ENCODE assay signal across 8 cellular contexts in the genomic region with DNA sequence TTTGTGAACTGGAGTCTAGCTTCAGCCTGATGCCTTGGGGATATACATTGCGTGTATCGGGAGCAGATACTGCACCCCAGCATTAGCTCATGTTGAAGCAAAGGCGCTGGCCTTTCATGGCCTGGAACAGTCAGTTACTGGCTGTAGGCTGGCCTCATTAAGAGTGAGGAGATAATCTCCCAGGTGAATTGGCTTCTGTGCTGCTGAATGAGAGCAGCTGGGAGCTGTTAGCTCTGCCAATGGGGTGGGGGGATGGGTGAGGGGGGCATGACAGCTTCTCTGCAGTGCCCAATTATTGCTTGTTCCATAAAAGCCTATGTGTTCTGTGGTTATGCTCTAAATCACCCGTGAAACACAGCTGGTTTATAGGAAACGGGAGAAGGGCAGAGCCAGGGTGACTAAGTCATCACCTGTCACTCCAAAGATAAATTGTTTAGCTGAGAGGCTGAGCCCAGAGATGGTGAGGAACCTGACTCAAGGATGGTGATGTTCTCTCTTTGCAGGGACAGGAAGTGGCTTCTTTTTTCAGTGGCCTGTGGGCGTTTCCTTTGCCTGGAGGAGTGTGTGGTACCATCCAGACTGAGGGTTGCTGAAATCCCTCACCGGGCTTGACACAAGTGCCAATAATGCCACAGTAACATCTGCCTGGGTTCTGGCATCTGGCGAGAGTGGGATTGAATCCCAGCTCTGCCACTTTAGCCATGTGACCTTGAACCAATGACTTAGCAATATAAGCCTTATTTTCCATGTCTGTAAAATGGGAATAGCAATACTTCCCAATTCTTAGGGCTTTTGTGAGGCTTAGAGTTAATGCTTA.
DNase-seq lines count a peak whose midpoint lies in the region; ATAC-seq, FAIRE-seq and TF ChIP-seq lines count a peak whose summit lies in the region.

No MANE protein-coding gene starts in this region.

- no peaks in the 10 kb centered on the region for H4K20me1 ChIP-seq in OCI-LY7 (ENCODE audit: insufficient read depth, low read length)

- H3K36me3 ChIP-seq in BE2C (no peaks in the 10 kb centered on the region), OCI-LY7 (ENCODE audit: insufficient read depth, low read length) (no peaks in the 10 kb centered on the region), small intestine (ENCODE audit: control insufficient read depth in 2 of 2, insufficient read depth in 2 of 2, low read length in 2 of 2) (no peaks in the 10 kb centered on the region)

- ATAC-seq in GM19372 (IDR thresholded peaks at IDR 0.05; ENCODE audit: low read depth, unreplicated experiment) (peak; percentile 75), HG03460 (IDR thresholded peaks at IDR 0.05; ENCODE audit: unreplicated experiment) (peak; percentile 89)

- TF ChIP-seq CTCF in BE2C (IDR thresholded peaks at IDR 0.05; ENCODE audit: low read depth, low read length): no peak
- no peak for TF ChIP-seq CTCF in OCI-LY7 (conservative IDR thresholded peaks at IDR 0.05; ENCODE audit: low read length)
- no peak for TF ChIP-seq CTCF in fibroblast of villous mesenchyme (IDR thresholded peaks at IDR 0.05; ENCODE audit: insufficient read depth, low read depth, low read length)

- H3K4me3 ChIP-seq in BE2C (ENCODE audit: low read depth, low read length): peak overlapping the region; percentile 19
- H3K4me3 ChIP-seq in OCI-LY7 (ENCODE audit: low read depth, low read length, poor library complexity, severe bottlenecking): peak overlapping the region; percentile 47
- H3K4me3 ChIP-seq in fibroblast of villous mesenchyme (ENCODE audit: low read depth, low read length): no peak overlapping the region
- no peak overlapping the region for H3K4me3 ChIP-seq in small intestine (ENCODE audit: low read depth in 1 of 2, low read length in 2 of 2)

- DNase-seq in BE2C: peak; percentile 78
- peak; percentile 93 for DNase-seq in OCI-LY7 (ENCODE audit: low spot score)
- peak; percentile 45 for DNase-seq in activated CD8-positive, alpha-beta memory T cell treated with anti-CD3 and anti-CD28 coated beads, Interleukin-2, amount 50 U/mL, for 1 hour (ENCODE audit: extremely low read depth)
- peak; percentile 80 for DNase-seq in fibroblast of villous mesenchyme (ENCODE audit: low read depth)
- DNase-seq in small intestine: peak; percentile 80
- no peak for DNase-seq in KG1 (lab: John Stamatoyannopoulos, UW)

- CTCF ChIA-PET in OCI-LY7 (lab: Charles Lee; ENCODE audit: unreplicated experiment): interaction anchor here (0.7 to 3.3 kb wide), 7 partner anchors 8 to 38 kb away, joined by 3 to 13 read pairs (median 4); no protein-coding TSS in a partner anchor

- no peaks in the 10 kb centered on the region for H3K79me2 ChIP-seq in OCI-LY7 (ENCODE audit: insufficient read depth, low read depth, low read length)

- H3K9me3 ChIP-seq in BE2C: no peaks in the 10 kb centered on the region
- H3K9me3 ChIP-seq in OCI-LY7 (ENCODE audit: low read length): no peaks in the 10 kb centered on the region
- H3K9me3 ChIP-seq in small intestine (ENCODE audit: control insufficient read depth, low read depth): no peaks in the 10 kb centered on the region

- no TSS peak for BruUV-seq in OCI-LY7 (replicated peaks; lab: Mats Ljungman, UMichigan)

- 18 to 44% (median 20%) methylated on average over 8 of the region's 8 CpGs for WGBS in small intestine, 3 donors

- intact Hi-C loops in OCI-LY7 (cut with micrococcal nuclease; ENCODE audit: unreplicated experiment): loop anchor here (1.0 kb wide), 1 partner anchor 27 kb away; no protein-coding TSS in a partner anchor

- H3K27ac ChIP-seq in OCI-LY7 (ENCODE audit: low read depth, low read length, poor library complexity, severe bottlenecking): peak overlapping the region; percentile 94
- peak overlapping the region; percentile 82 to 88 for H3K27ac ChIP-seq in small intestine (ENCODE audit: low read depth in 1 of 2, low read length in 1 of 2)

- no peak for FAIRE-seq in small intestine (lab: Jason Lieb, UNC)

- peak overlapping the region; percentile 37; the same call in 1 of the 2 replicates for H2AFZ ChIP-seq in OCI-LY7 (ENCODE audit: low read length)

- peak overlapping the region; percentile 73 for H3K4me2 ChIP-seq in OCI-LY7 (ENCODE audit: low read length)

- H3K4me1 ChIP-seq in BE2C (peaks cover 16% of the 10 kb centered on the region), OCI-LY7 (ENCODE audit: insufficient read depth, low read length, poor library complexity, severe bottlenecking) (peaks cover 84% of the 10 kb centered on the region), small intestine (ENCODE audit: control insufficient read depth in 2 of 2, insufficient read depth in 1 of 2, low read depth in 1 of 2, low read length in 1 of 2) (peaks cover 8 to 26% of the 10 kb centered on the region in 2 donors)

- H3K27me3 ChIP-seq in BE2C (no peaks in the 10 kb centered on the region), small intestine (ENCODE audit: control insufficient read depth in 2 of 2, insufficient read depth in 2 of 2, low read length in 2 of 2) (no peaks in the 10 kb centered on the region)

- POLR2A ChIA-PET in OCI-LY7 (lab: Charles Lee): interaction anchor here (0.6 to 8.8 kb wide), 24 partner anchors 8 to 314 kb away, joined by 3 to 98 read pairs (median 8); no protein-coding TSS in a partner anchor

- no peaks in the 10 kb centered on the region for H3K9me2 ChIP-seq in OCI-LY7 (ENCODE audit: insufficient read depth, low read length)

Comparison
In these comparisons a context has a peak if more than half of its experiments do, and no peak if none do; other contexts are left out.
1. H3K4me3 ChIP-seq: peak in BE2C (single experiment) and OCI-LY7 (single experiment); none in fibroblast of villous mesenchyme (single experiment) and small intestine (0 of 2).